In genomic region chr6:139262519-139263300, GRCh38 we compare ENCODE assay signal across 1 cellular context.
TF ChIP-seq lines count a peak whose summit lies in the region.

No MANE protein-coding gene starts in this region.

TF ChIP-seq in GM23338, 12 proteins besides CTCF, POLR2A, EP300 and RAD21 (continued from another document):
- no peak for TF ChIP-seq ZNF462 (CRISPR knock-in tag; IDR thresholded peaks at IDR 0.05)
- no peak for TF ChIP-seq POLR2AphosphoS5 (IDR thresholded peaks at IDR 0.05; ENCODE audit: low read depth)
- TF ChIP-seq JUNB (IDR thresholded peaks at IDR 0.05; ENCODE audit: unreplicated experiment), result no peak
- TF ChIP-seq ZNF114 (CRISPR knock-in tag; IDR thresholded peaks at IDR 0.05), result no peak
- TF ChIP-seq EZH2 (IDR thresholded peaks at IDR 0.05; ENCODE audit: low read depth, unreplicated experiment), result no peak
- TF ChIP-seq ZNF331 (CRISPR knock-in tag; IDR thresholded peaks at IDR 0.05; ENCODE audit: low read depth), result no peak
- TF ChIP-seq CREB1 (CRISPR knock-in tag; IDR thresholded peaks at IDR 0.05; ENCODE audit: low read depth), result no peak
- no peak for TF ChIP-seq NANOG (IDR thresholded peaks at IDR 0.05; ENCODE audit: borderline replicate concordance)
- TF ChIP-seq, protein P1, sequence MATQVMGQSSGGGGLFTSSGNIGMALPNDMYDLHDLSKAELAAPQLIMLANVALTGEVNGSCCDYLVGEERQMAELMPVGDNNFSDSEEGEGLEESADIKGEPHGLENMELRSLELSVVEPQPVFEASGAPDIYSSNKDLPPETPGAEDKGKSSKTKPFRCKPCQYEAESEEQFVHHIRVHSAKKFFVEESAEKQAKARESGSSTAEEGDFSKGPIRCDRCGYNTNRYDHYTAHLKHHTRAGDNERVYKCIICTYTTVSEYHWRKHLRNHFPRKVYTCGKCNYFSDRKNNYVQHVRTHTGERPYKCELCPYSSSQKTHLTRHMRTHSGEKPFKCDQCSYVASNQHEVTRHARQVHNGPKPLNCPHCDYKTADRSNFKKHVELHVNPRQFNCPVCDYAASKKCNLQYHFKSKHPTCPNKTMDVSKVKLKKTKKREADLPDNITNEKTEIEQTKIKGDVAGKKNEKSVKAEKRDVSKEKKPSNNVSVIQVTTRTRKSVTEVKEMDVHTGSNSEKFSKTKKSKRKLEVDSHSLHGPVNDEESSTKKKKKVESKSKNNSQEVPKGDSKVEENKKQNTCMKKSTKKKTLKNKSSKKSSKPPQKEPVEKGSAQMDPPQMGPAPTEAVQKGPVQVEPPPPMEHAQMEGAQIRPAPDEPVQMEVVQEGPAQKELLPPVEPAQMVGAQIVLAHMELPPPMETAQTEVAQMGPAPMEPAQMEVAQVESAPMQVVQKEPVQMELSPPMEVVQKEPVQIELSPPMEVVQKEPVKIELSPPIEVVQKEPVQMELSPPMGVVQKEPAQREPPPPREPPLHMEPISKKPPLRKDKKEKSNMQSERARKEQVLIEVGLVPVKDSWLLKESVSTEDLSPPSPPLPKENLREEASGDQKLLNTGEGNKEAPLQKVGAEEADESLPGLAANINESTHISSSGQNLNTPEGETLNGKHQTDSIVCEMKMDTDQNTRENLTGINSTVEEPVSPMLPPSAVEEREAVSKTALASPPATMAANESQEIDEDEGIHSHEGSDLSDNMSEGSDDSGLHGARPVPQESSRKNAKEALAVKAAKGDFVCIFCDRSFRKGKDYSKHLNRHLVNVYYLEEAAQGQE (IDR thresholded peaks at IDR 0.05; ENCODE audit: unreplicated experiment), result no peak
- TF ChIP-seq EZH2phosphoT487 (IDR thresholded peaks at IDR 0.05; ENCODE audit: unreplicated experiment), result no peak
